ENCODE assay signal across 8 cellular contexts in the genomic region with DNA sequence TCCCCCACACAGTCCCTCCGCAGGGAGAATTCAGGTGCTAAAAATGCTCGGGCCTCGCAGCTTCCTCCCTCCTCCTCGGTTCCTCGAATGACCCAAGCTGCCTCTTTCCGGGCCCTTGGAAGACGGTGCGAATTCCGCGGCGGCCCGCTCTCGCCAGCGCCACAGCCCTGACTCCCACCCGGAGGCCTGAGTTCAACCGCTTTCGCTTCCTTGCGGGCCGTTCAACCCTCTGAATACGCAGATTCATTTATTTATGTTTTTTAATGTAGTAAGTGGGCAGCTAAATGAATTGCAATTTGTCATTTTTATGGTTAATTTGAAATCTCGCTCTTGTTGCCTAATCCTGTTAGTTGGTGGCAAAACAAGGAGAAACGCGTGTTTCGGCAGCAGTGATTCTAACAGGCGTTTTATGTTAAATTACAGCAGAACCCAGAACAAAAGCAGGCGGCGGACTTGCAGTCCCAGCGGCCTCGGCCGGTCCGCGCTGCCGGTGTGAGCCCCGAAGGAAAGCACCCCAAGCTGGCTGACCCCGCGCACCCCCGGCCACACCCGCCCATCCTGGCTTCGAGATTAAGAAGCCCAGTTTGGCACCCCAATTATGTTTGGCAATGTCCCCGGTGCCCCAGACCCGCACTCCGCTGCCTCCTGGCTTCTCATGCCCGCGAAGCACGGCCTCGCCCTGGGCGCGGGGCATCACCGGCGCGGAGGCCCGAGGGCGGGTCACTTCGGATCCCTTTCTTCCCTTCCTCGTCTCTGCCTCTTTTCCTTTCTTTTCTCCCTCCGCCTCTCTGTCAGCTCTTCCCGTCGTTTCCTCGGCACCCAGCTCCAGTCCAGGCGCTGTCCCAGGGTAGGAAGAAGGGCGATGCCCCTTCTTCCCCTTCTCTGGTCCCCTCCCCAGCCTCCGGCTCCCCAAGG.
DNase-seq lines count a peak whose midpoint lies in the region; ATAC-seq and TF ChIP-seq lines count a peak whose summit lies in the region.

No MANE protein-coding gene starts in this region.

- H3K36me3 Mint-ChIP-seq in CD4-positive, alpha-beta memory T cell: peaks cover 0 to 5% of the 10 kb centered on the region in 2 donors
- H3K36me3 Mint-ChIP-seq in endothelial cell (ENCODE audit: low read depth, unreplicated experiment): no peaks in the 10 kb centered on the region

- intact Hi-C loops in CD4-positive, alpha-beta memory T cell (cut with micrococcal nuclease): no loop called here

- H3K27me3 ChIP-seq in CD4-positive, alpha-beta memory T cell (ENCODE audit: insufficient read depth, low read length): peaks cover 36% of the 10 kb centered on the region
- peaks cover 0 to 67% of the 10 kb centered on the region in 2 donors for H3K27me3 ChIP-seq in Peyer's patch
- H3K27me3 ChIP-seq in parathyroid adenoma (ENCODE audit: control insufficient read depth, insufficient read depth, low read length): peaks cover 25% of the 10 kb centered on the region

- H3K36me3 ChIP-seq in CD4-positive, alpha-beta memory T cell (ENCODE audit: insufficient read depth, low read length): no peaks in the 10 kb centered on the region
- H3K36me3 ChIP-seq in Peyer's patch (no peaks in the 10 kb centered on the region), parathyroid adenoma (ENCODE audit: control insufficient read depth, insufficient read depth, low read length) (no peaks in the 10 kb centered on the region)

- peaks cover 37% of the 10 kb centered on the region for H3K4me1 ChIP-seq in CD4-positive, alpha-beta memory T cell (ENCODE audit: insufficient read depth, low read length)
- peaks cover 0 to 59% (median 32%) of the 10 kb centered on the region in 4 donors for H3K4me1 ChIP-seq in Peyer's patch
- H3K4me1 ChIP-seq in parathyroid adenoma: peaks cover 5% of the 10 kb centered on the region

- POLR2A ChIA-PET in CD4-positive, alpha-beta memory T cell (lab: Charles Lee; ENCODE audit: partially characterized antibody): no interaction called here

- H3K27me3 Mint-ChIP-seq in CD4-positive, alpha-beta memory T cell: peaks cover 65 to 69% of the 10 kb centered on the region in 2 donors
- H3K27me3 Mint-ChIP-seq in endothelial cell (ENCODE audit: unreplicated experiment): peaks cover 28% of the 10 kb centered on the region

- no peak for ATAC-seq in activated CD4-positive, CD25-positive, alpha-beta regulatory T cell treated with anti-CD3 and anti-CD28 coated beads, Interleukin-2, amount 50 U/mL, for 24 hours

- TF ChIP-seq POLR2A in Peyer's patch (IDR thresholded peaks at IDR 0.05): no peak

- peaks cover 20 to 47% (median 38%) of the 10 kb centered on the region in 4 donors for H3K4me1 Mint-ChIP-seq in CD4-positive, alpha-beta memory T cell
- H3K4me1 Mint-ChIP-seq in endothelial cell (ENCODE audit: unreplicated experiment): peaks cover 37% of the 10 kb centered on the region

- no peak overlapping the region for H3K27ac ChIP-seq in CD4-positive, alpha-beta memory T cell (ENCODE audit: low read depth, low read length)
- no peak overlapping the region for H3K27ac ChIP-seq in Peyer's patch
- no peak overlapping the region for H3K27ac ChIP-seq in parathyroid adenoma

- no peaks in the 10 kb centered on the region for H3K9me3 ChIP-seq in CD4-positive, alpha-beta memory T cell (ENCODE audit: control insufficient read depth in 1 of 2, low read length in 2 of 2)
- H3K9me3 ChIP-seq in Peyer's patch (no peaks in the 10 kb centered on the region), parathyroid adenoma (ENCODE audit: control insufficient read depth, low read length) (no peaks in the 10 kb centered on the region)

- H3K4me3 ChIP-seq in CD4-positive, alpha-beta memory T cell (ENCODE audit: low read length in 2 of 2): no peak overlapping the region
- peak overlapping the region in 3 of 4 donors; percentile 22 to 32 (median 27) for H3K4me3 ChIP-seq in Peyer's patch
- H3K4me3 ChIP-seq in parathyroid adenoma (ENCODE audit: low read depth, low read length): no peak overlapping the region

- peak overlapping the region in 1 of 7 donors; percentile 42 for H3K27ac Mint-ChIP-seq in CD4-positive, alpha-beta memory T cell
- H3K27ac Mint-ChIP-seq in endothelial cell (ENCODE audit: unreplicated experiment): no peak overlapping the region

- CTCF ChIA-PET in CD4-positive, alpha-beta memory T cell (lab: Charles Lee; ENCODE audit: partially characterized antibody): interaction anchor here (1.2 kb wide), 1 partner anchor 9 kb away, joined by 4 read pairs; no protein-coding TSS in a partner anchor

- no peak overlapping the region for H2AFZ ChIP-seq in parathyroid adenoma

- no peak for DNase-seq in CD4-positive, alpha-beta memory T cell
- DNase-seq in Peyer's patch (no peak), endothelial cell (ENCODE audit: low spot score) (peak; percentile 23), T-helper 9 cell (no peak), NCI-H2081 (lab: John Stamatoyannopoulos, UW) (no peak), GF-D8 (lab: John Stamatoyannopoulos, UW) (no peak)

- TF ChIP-seq CTCF in Peyer's patch (IDR thresholded peaks at IDR 0.05): no peak
- no peak for TF ChIP-seq CTCF in endothelial cell (IDR thresholded peaks at IDR 0.05; ENCODE audit: unreplicated experiment)
- TF ChIP-seq CTCF in parathyroid adenoma (IDR thresholded peaks at IDR 0.05): no peak

- no peak overlapping the region for H3K9ac ChIP-seq in parathyroid adenoma

- H3K9me3 Mint-ChIP-seq in CD4-positive, alpha-beta memory T cell: no peaks in the 10 kb centered on the region
- no peaks in the 10 kb centered on the region for H3K9me3 Mint-ChIP-seq in endothelial cell (ENCODE audit: unreplicated experiment)

- peak overlapping the region; percentile 39 for H3K4me2 ChIP-seq in parathyroid adenoma (ENCODE audit: low read length)

- H3K79me2 ChIP-seq in parathyroid adenoma: no peaks in the 10 kb centered on the region

- H3K4me3 Mint-ChIP-seq in CD4-positive, alpha-beta memory T cell: peak overlapping the region; percentile 12 to 79 (median 73)
- H3K4me3 Mint-ChIP-seq in endothelial cell (ENCODE audit: unreplicated experiment): peak overlapping the region; percentile 79

Comparison
In these comparisons a context has a peak if more than half of its experiments do, and no peak if none do; other contexts are left out.
1. H3K4me3 ChIP-seq: peak in Peyer's patch (3 of 4); none in CD4-positive, alpha-beta memory T cell (0 of 2) and parathyroid adenoma (single experiment).